Comparison of ENCODE assay signal across 9 cellular contexts in genomic region chr6:30689022-30689865, GRCh38. TPM values are rescaled to one million over a fixed set of nuclear protein-coding genes. Genes with fewer than 3 reads are reported as not detected.
DNase-seq lines count a peak whose midpoint lies in the region; ATAC-seq and TF ChIP-seq lines count a peak whose summit lies in the region.
"Had no signal": no experiment of that assay in that cellular context is flagged by ENCODE, and none has a peak within 500 bp of the region (broad histone marks: within the 10 kb centered on the region; RNA-seq: fewer than 3 reads in every experiment).

No MANE protein-coding gene starts in this region.

- no peak overlapping the region for H3K9ac ChIP-seq in OCI-LY3 (ENCODE audit: low read length)

- DNase-seq in GM12864 (ENCODE audit: low read depth): no peak
- DNase-seq in epithelial cell of prostate (ENCODE audit: low read depth, low spot score): no peak
- no peak for DNase-seq in psoas muscle
- no peak for DNase-seq in NK-92 treated with Interleukin-12 subunit alpha and Interleukin-12 subunit beta, amount 100 ng/mL, for 24 hours (lab: John Stamatoyannopoulos, UW)

- ATAC-seq in psoas muscle (no peak), HG03097 (IDR thresholded peaks at IDR 0.05; ENCODE audit: low FRiP score, unreplicated experiment) (no peak), GM18870 (IDR thresholded peaks at IDR 0.05; ENCODE audit: unreplicated experiment) (no peak)
- no peak for ATAC-seq in activated CD4-positive, CD25-positive, alpha-beta regulatory T cell treated with anti-CD3 and anti-CD28 coated beads, Interleukin-2, amount 50 U/mL, for 24 hours

- H3K27me3 ChIP-seq in OCI-LY3 (ENCODE audit: low read depth, low read length) (no peaks in the 10 kb centered on the region), psoas muscle (ENCODE audit: insufficient read depth in 3 of 3, low read length in 2 of 3) (no peaks in the 10 kb centered on the region)

- no peaks in the 10 kb centered on the region for H3K9me3 ChIP-seq in OCI-LY3 (ENCODE audit: insufficient read depth, low read length)
- no peaks in the 10 kb centered on the region for H3K9me3 ChIP-seq in psoas muscle

- H3K36me3 ChIP-seq in OCI-LY3 (replicated peaks; ENCODE audit: low read depth, low read length) (no peaks in the 10 kb centered on the region), psoas muscle (ENCODE audit: insufficient read depth in 1 of 2, low read depth in 1 of 2) (peaks cover 0 to 7% of the 10 kb centered on the region in 2 donors)

- no peak for TF ChIP-seq CTCF in GM12864 (IDR thresholded peaks at IDR 0.05; ENCODE audit: low read depth, low read length, missing control alignments)
- TF ChIP-seq CTCF in OCI-LY3 (IDR thresholded peaks at IDR 0.05; ENCODE audit: low read depth, low read length): no peak
- TF ChIP-seq CTCF in psoas muscle (IDR thresholded peaks at IDR 0.05): no peak

- H3K4me1 ChIP-seq in OCI-LY3 (ENCODE audit: low read length) (peaks cover 30% of the 10 kb centered on the region), psoas muscle (peaks cover 27% of the 10 kb centered on the region)

- no peak overlapping the region for H2AFZ ChIP-seq in OCI-LY3 (ENCODE audit: low read depth, low read length)

- H3K27ac ChIP-seq in OCI-LY3 (ENCODE audit: low read length) (no peak overlapping the region), epithelial cell of prostate (peak overlapping the region; percentile 98), psoas muscle (peak overlapping the region; percentile 91)
- H3K27ac ChIP-seq: SK-N-MC had no signal

- H4K20me1 ChIP-seq in OCI-LY3 (ENCODE audit: insufficient read depth, low read length): no peaks in the 10 kb centered on the region

- H3K79me2 ChIP-seq in OCI-LY3 (ENCODE audit: low read length): peaks cover 22% of the 10 kb centered on the region

- 78 to 86% (median 80%) methylated on average over 11 of the region's 11 CpGs for WGBS in psoas muscle, 3 donors

- intact Hi-C loops in psoas muscle (cut with DNase I): loop anchor here in 1 of 2 donors (10.0 kb wide), 1 partner anchor 396 kb away; no protein-coding TSS in a partner anchor

- H3K4me3 ChIP-seq in GM12864 (ENCODE audit: low read depth, low read length) (peak overlapping the region; percentile 75), OCI-LY3 (ENCODE audit: low read length) (no peak overlapping the region), psoas muscle (peak overlapping the region; percentile 85)

- peak overlapping the region; percentile 87 for H3K4me2 ChIP-seq in OCI-LY3 (ENCODE audit: low read length)

RNA-seq across cellular contexts. Expression of gene NRM, which starts 1.5 kb away (rescaled TPM):
- total RNA-seq in psoas muscle: 1 to 10 TPM; 2.2 to 3.9 (median 2.6) TPM
- polyA plus RNA-seq in psoas muscle: 1 to 10 TPM; 1.8 to 4.1 (median 1.8) TPM

RNA-seq across cellular contexts. Expression of gene PPP1R18, which starts 2.8 kb away (rescaled TPM):
- total RNA-seq in psoas muscle: 10 to 100 TPM; 14.2 to 39.7 (median 17.3) TPM
- polyA plus RNA-seq in psoas muscle: 10 to 100 TPM in 2 of 3 donors, 1 to 10 TPM in 1; 6.7 to 19.7 (median 11.3) TPM

RNA-seq across cellular contexts. Expression of gene DHX16, which starts 16.4 kb away (rescaled TPM):
- 10 to 100 TPM; 26.6 to 45.4 (median 35.7) TPM for total RNA-seq in psoas muscle
- polyA plus RNA-seq in psoas muscle: 10 to 100 TPM; 32.1 to 70.3 (median 42.7) TPM

RNA-seq across cellular contexts. Expression of gene MDC1, which starts 27.8 kb away (rescaled TPM):
- 10 to 100 TPM; 12.7 to 18.0 (median 15.4) TPM for total RNA-seq in psoas muscle
- polyA plus RNA-seq in psoas muscle: 10 to 100 TPM in 1 of 3 donors, 1 to 10 TPM in 2; 4.1 to 10.9 (median 6.5) TPM

RNA-seq across cellular contexts. Expression of gene TUBB, which starts 30.9 kb away (rescaled TPM):
- total RNA-seq in psoas muscle: 100 to 1,000 TPM; 136 to 220 (median 201) TPM
- polyA plus RNA-seq in psoas muscle: 100 to 1,000 TPM; 175 to 487 (median 187) TPM
